1 cellular context compared by ENCODE assay signal in the genomic region with DNA sequence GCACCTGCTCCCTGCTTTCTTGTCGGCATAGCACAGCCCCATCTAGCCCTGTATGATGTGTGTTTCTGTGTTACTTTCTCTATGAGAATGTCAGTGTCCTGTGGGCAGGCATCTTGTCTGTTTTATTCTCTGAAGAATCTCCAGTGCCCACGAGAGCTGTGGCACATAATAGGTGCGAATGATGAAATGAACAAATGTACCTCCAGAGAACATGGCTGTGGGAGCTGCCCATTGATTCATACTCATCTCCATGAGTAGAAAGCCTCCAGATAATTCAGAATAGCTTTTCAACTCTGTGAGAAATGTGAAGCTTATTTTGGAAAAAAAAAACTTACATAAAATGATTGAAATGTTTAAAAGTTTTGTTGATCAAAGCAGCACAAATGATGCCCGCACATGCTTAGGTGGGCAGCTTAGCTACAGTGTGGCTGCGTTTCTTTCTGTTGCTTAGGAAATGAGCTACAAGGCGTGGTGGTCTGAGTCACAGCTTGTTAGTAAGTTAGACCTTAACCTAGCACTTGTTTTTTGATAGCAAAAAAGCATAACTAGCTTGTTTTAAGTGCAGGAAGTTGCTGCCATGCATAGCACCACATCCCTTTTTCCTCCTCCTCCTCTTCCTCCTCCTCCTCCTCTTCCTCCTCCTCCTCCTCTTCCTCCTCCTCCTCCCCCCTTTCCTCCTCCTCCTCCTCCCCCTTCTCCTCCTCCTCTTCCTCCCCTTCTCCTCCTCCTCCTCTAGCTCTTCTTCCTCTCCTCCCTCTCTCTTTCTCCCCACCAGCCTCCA.
TF ChIP-seq lines count a peak whose summit lies in the region.

No MANE protein-coding gene starts in this region.

TF ChIP-seq in IMR-90, 13 proteins besides CTCF, POLR2A, EP300 and RAD21 (continued from another document):
- TF ChIP-seq SMC3 (IDR thresholded peaks at IDR 0.05; ENCODE audit: low read depth, low read length) (no peak), CEBPB (IDR thresholded peaks at IDR 0.05; ENCODE audit: low read depth, low read length) (no peak)
TF ChIP-seq in IMR-90: peak in this region for 0.
